Comparison of ENCODE assay signal across 37 cellular contexts in the genomic region with DNA sequence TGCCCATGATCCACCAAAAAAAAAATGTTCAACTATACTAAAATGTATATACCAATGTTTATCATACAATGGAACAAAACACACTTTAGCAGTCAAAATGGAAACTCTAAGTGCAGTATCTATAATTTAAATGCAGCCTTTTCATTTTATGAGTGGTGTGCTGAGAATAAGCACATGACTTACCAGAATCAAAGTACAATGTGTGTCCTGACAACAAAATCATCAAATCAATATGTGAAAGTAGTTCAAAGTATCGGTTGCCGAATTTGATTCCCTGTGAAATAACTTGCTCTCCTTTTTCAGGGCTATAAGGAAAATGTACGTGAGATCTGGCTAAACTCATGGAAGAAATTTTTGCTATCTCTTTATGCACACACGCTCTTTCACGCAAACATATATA.
"Had no signal": no experiment of that assay in that cellular context is flagged by ENCODE, and none has a peak within 500 bp of the region (broad histone marks: within the 10 kb centered on the region; RNA-seq: fewer than 3 reads in every experiment).

No MANE protein-coding gene starts in this region.

- H3K36me3 Mint-ChIP-seq: activated CD4-positive, alpha-beta memory T cell treated with anti-CD3 and anti-CD28 coated beads for 36 hours; activated naive CD4-positive, alpha-beta T cell treated with anti-CD3 and anti-CD28 coated beads, Interleukin-2, amount 10 ng/mL, durations not matched to agents 7 days and 5 days; activated naive CD8-positive, alpha-beta T cell; activated naive CD8-positive, alpha-beta T cell treated with anti-CD3 and anti-CD28 coated beads, Interleukin-2, amount 10 ng/mL, durations not matched to agents 7 days and 5 days; brain had no signal

- ATAC-seq: activated CD8-positive, alpha-beta T cell treated with anti-CD3 and anti-CD28 coated beads for 36 hours; activated naive CD8-positive, alpha-beta T cell treated with anti-CD3 and anti-CD28 coated beads, Interleukin-2, amount 50 U/mL, for 24 hours; activated T-cell treated with anti-CD3 and anti-CD28 coated beads, Interleukin-2, amount 50 U/mL, for 4 hours; activated T-cell treated with anti-CD3 and anti-CD28 coated beads, Interleukin-2, amount 50 U/mL, for 72 hours; activated T-helper 17 cell treated with anti-CD3 and anti-CD28 coated beads, Interleukin-2, amount 50 U/mL, for 72 hours had no signal

- H3K27ac ChIP-seq: ascending aorta, cardiac muscle cell, VCaP had no signal

- H3K27me3 ChIP-seq: ascending aorta, cardiac muscle cell had no signal

- DNase-seq: activated B cell treated with CpG ODN at 0.5 μM for 24 hours; activated CD4-positive, alpha-beta memory T cell treated with anti-CD3 and anti-CD28 coated beads for 36 hours; activated CD4-positive, alpha-beta T cell treated with anti-CD3 and anti-CD28 coated beads for 4 hours; activated CD4-positive, alpha-beta T cell treated with anti-CD3 and anti-CD28 coated beads, Interleukin-2, amount 10 ng/mL, durations not matched to agents 24 days and 14 days; activated CD4-positive, alpha-beta T cell treated with anti-CD3 and anti-CD28 coated beads, Interleukin-2, amount 50 U/mL, for 1 hour; activated CD4-positive, alpha-beta T cell treated with anti-CD3 and anti-CD28 coated beads, Interleukin-2, amount 50 U/mL, for 4 hours; activated CD4-positive, CD25-positive, alpha-beta regulatory T cell treated with anti-CD3 and anti-CD28 coated beads, Interleukin-2, amount 50 U/mL, for 72 hours; activated CD8-positive, alpha-beta memory T cell treated with anti-CD3 and anti-CD28 coated beads, Interleukin-2, amount 50 U/mL, for 4 hours; activated CD8-positive, alpha-beta T cell treated with anti-CD3 and anti-CD28 coated beads for 36 hours; activated effector memory CD4-positive, alpha-beta T cell treated with anti-CD3 and anti-CD28 coated beads, Interleukin-2, amount 50 U/mL, for 16 hours; activated gamma-delta T cell treated with Interleukin-2 at 50 U/mL for 16 hours; activated naive CD4-positive, alpha-beta T cell; activated naive CD4-positive, alpha-beta T cell treated with anti-CD3 and anti-CD28 coated beads, Interleukin-2, amount 10 ng/mL, durations not matched to agents 7 days and 5 days; activated naive CD8-positive, alpha-beta T cell treated with anti-CD3 and anti-CD28 coated beads, Interleukin-2, amount 10 ng/mL, durations not matched to agents 7 days and 5 days; activated naive CD8-positive, alpha-beta T cell treated with anti-CD3 and anti-CD28 coated beads, Interleukin-2, amount 50 U/mL, for 24 hours; activated T-cell treated with anti-CD3 and anti-CD28 coated beads for 4 hours; activated T-cell treated with anti-CD3 and anti-CD28 coated beads, Interleukin-2, amount 50 U/mL, for 1 hour; activated T-cell treated with anti-CD3 and anti-CD28 coated beads, Interleukin-2, amount 50 U/mL, for 4 hours; activated T-cell treated with anti-CD3 and anti-CD28 coated beads, Interleukin-2, amount 50 U/mL, for 72 hours; amygdala; anterior cingulate cortex; central memory CD4-positive, alpha-beta T cell; T-helper 1 cell; T-helper 2 cell; T-helper 9 cell had no signal

- H3K4me1 Mint-ChIP-seq: activated B cell treated with CpG ODN at 0.5 μM for 24 hours; activated CD4-positive, alpha-beta T cell treated with anti-CD3 and anti-CD28 coated beads, Interleukin-2, amount 10 ng/mL, durations not matched to agents 24 days and 14 days; activated naive CD4-positive, alpha-beta T cell treated with anti-CD3 and anti-CD28 coated beads, Interleukin-2, amount 10 ng/mL, durations not matched to agents 7 days and 5 days; activated naive CD4-positive, alpha-beta T cell treated with anti-CD3 and anti-CD28 coated beads, Interleukin-2, amount 50 U/mL, for 24 hours; activated naive CD8-positive, alpha-beta T cell treated with anti-CD3 and anti-CD28 coated beads, Interleukin-2, amount 10 ng/mL, durations not matched to agents 7 days and 5 days; activated naive CD8-positive, alpha-beta T cell treated with anti-CD3 and anti-CD28 coated beads, Interleukin-2, amount 50 U/mL, for 24 hours; activated T-helper 17 cell treated with anti-CD3 and anti-CD28 coated beads, Interleukin-2, amount 50 U/mL, for 72 hours had no signal

- H3K9me3 Mint-ChIP-seq: activated B cell treated with CpG ODN at 0.5 μM for 24 hours; activated CD4-positive, alpha-beta memory T cell treated with anti-CD3 and anti-CD28 coated beads for 36 hours; activated CD4-positive, alpha-beta T cell treated with anti-CD3 and anti-CD28 coated beads, Interleukin-2, amount 10 ng/mL, durations not matched to agents 24 days and 14 days; activated CD8-positive, alpha-beta T cell treated with anti-CD3 and anti-CD28 coated beads for 36 hours; activated naive CD4-positive, alpha-beta T cell treated with anti-CD3 and anti-CD28 coated beads, Interleukin-2, amount 10 ng/mL, durations not matched to agents 7 days and 5 days; activated naive CD4-positive, alpha-beta T cell treated with anti-CD3 and anti-CD28 coated beads, Interleukin-2, amount 50 U/mL, for 24 hours; activated naive CD8-positive, alpha-beta T cell treated with anti-CD3 and anti-CD28 coated beads, Interleukin-2, amount 10 ng/mL, durations not matched to agents 7 days and 5 days; activated naive CD8-positive, alpha-beta T cell treated with anti-CD3 and anti-CD28 coated beads, Interleukin-2, amount 50 U/mL, for 24 hours; activated T-cell treated with anti-CD3 and anti-CD28 coated beads, Interleukin-2, amount 50 U/mL, for 4 hours; activated T-cell treated with anti-CD3 and anti-CD28 coated beads, Interleukin-2, amount 50 U/mL, for 72 hours; activated T-helper 1 cell treated with anti-CD3 and anti-CD28 coated beads, Interleukin-12 subunit alpha, Interleukin-12 subunit beta, Interleukin-2, Interleukin-4 antibody, amounts not matched to agents 30 ng/mL and 10 ng/mL and 1 ng/mL, durations not matched to agents 14 hours and 24 hours and 36 hours; activated T-helper 17 cell treated with anti-CD3 and anti-CD28 coated beads, Interleukin-2, amount 50 U/mL, for 72 hours; brain; T-helper 1 cell treated with Interleukin-12 subunit alpha and Interleukin-12 subunit beta and Interleukin-4 antibody, amounts not matched to agents 30 μg/mL and 1 μg/mL, for 36 hours; T-helper 2 cell treated with Interferon-gamma antibody and Interleukin-4, amounts not matched to agents 5 μg/mL and 100 μg/mL, for 36 hours had no signal

- H3K27ac Mint-ChIP-seq: activated B cell treated with CpG ODN at 0.5 μM for 24 hours; activated CD4-positive, alpha-beta memory T cell treated with anti-CD3 and anti-CD28 coated beads for 36 hours; activated CD4-positive, alpha-beta T cell treated with anti-CD3 and anti-CD28 coated beads, Interleukin-2, amount 10 ng/mL, durations not matched to agents 24 days and 14 days; activated CD8-positive, alpha-beta T cell treated with anti-CD3 and anti-CD28 coated beads for 36 hours; activated naive CD4-positive, alpha-beta T cell treated with anti-CD3 and anti-CD28 coated beads, Interleukin-2, amount 10 ng/mL, durations not matched to agents 7 days and 5 days; activated naive CD4-positive, alpha-beta T cell treated with anti-CD3 and anti-CD28 coated beads, Interleukin-2, amount 50 U/mL, for 24 hours; activated naive CD8-positive, alpha-beta T cell; activated naive CD8-positive, alpha-beta T cell treated with anti-CD3 and anti-CD28 coated beads, Interleukin-2, amount 10 ng/mL, durations not matched to agents 7 days and 5 days; activated naive CD8-positive, alpha-beta T cell treated with anti-CD3 and anti-CD28 coated beads, Interleukin-2, amount 50 U/mL, for 24 hours; activated T-cell treated with anti-CD3 and anti-CD28 coated beads, Interleukin-2, amount 50 U/mL, for 72 hours; activated T-helper 1 cell treated with anti-CD3 and anti-CD28 coated beads, Interleukin-12 subunit alpha, Interleukin-12 subunit beta, Interleukin-2, Interleukin-4 antibody, amounts not matched to agents 30 ng/mL and 10 ng/mL and 1 ng/mL, durations not matched to agents 14 hours and 24 hours and 36 hours; activated T-helper 17 cell treated with anti-CD3 and anti-CD28 coated beads, Interleukin-2, amount 50 U/mL, for 72 hours; brain; T-helper 1 cell treated with Interleukin-12 subunit alpha and Interleukin-12 subunit beta and Interleukin-4 antibody, amounts not matched to agents 30 μg/mL and 1 μg/mL, for 36 hours; T-helper 2 cell treated with Interferon-gamma antibody and Interleukin-4, amounts not matched to agents 5 μg/mL and 100 μg/mL, for 36 hours had no signal

- H3K9me3 ChIP-seq: ascending aorta had no signal

- FAIRE-seq: bronchial epithelial cell, TTC549 had no signal

- H3K4me3 ChIP-seq: ascending aorta, cardiac muscle cell had no signal

- H3K4me1 ChIP-seq: ascending aorta had no signal

- H3K36me3 ChIP-seq: ascending aorta, cardiac muscle cell had no signal

- H3K27me3 Mint-ChIP-seq: activated CD8-positive, alpha-beta T cell treated with anti-CD3 and anti-CD28 coated beads for 36 hours; activated naive CD4-positive, alpha-beta T cell treated with anti-CD3 and anti-CD28 coated beads, Interleukin-2, amount 50 U/mL, for 24 hours; activated naive CD8-positive, alpha-beta T cell; brain had no signal

- H3K4me3 Mint-ChIP-seq: activated B cell treated with CpG ODN at 0.5 μM for 24 hours; activated CD4-positive, alpha-beta memory T cell treated with anti-CD3 and anti-CD28 coated beads for 36 hours; activated CD4-positive, alpha-beta T cell treated with anti-CD3 and anti-CD28 coated beads, Interleukin-2, amount 10 ng/mL, durations not matched to agents 24 days and 14 days; activated CD8-positive, alpha-beta T cell treated with anti-CD3 and anti-CD28 coated beads for 36 hours; activated naive CD4-positive, alpha-beta T cell treated with anti-CD3 and anti-CD28 coated beads, Interleukin-2, amount 10 ng/mL, durations not matched to agents 7 days and 5 days; activated naive CD4-positive, alpha-beta T cell treated with anti-CD3 and anti-CD28 coated beads, Interleukin-2, amount 50 U/mL, for 24 hours; activated naive CD8-positive, alpha-beta T cell; activated naive CD8-positive, alpha-beta T cell treated with anti-CD3 and anti-CD28 coated beads, Interleukin-2, amount 10 ng/mL, durations not matched to agents 7 days and 5 days; activated naive CD8-positive, alpha-beta T cell treated with anti-CD3 and anti-CD28 coated beads, Interleukin-2, amount 50 U/mL, for 24 hours; activated T-cell treated with anti-CD3 and anti-CD28 coated beads, Interleukin-2, amount 50 U/mL, for 4 hours; activated T-cell treated with anti-CD3 and anti-CD28 coated beads, Interleukin-2, amount 50 U/mL, for 72 hours; activated T-helper 1 cell treated with anti-CD3 and anti-CD28 coated beads, Interleukin-12 subunit alpha, Interleukin-12 subunit beta, Interleukin-2, Interleukin-4 antibody, amounts not matched to agents 30 ng/mL and 10 ng/mL and 1 ng/mL, durations not matched to agents 14 hours and 24 hours and 36 hours; activated T-helper 17 cell treated with anti-CD3 and anti-CD28 coated beads, Interleukin-2, amount 50 U/mL, for 72 hours; brain; T-helper 1 cell treated with Interleukin-12 subunit alpha and Interleukin-12 subunit beta and Interleukin-4 antibody, amounts not matched to agents 30 μg/mL and 1 μg/mL, for 36 hours; T-helper 2 cell treated with Interferon-gamma antibody and Interleukin-4, amounts not matched to agents 5 μg/mL and 100 μg/mL, for 36 hours had no signal
